ENCODE assay signal across 9 cellular contexts in genomic region chr1:36349241-36349671, GRCh38. TPM values are rescaled to one million over a fixed set of nuclear protein-coding genes. Genes with fewer than 3 reads are reported as not detected.
DNase-seq lines count a peak whose midpoint lies in the region; ATAC-seq and TF ChIP-seq lines count a peak whose summit lies in the region.
"Had no signal": no experiment of that assay in that cellular context is flagged by ENCODE, and none has a peak within 500 bp of the region (broad histone marks: within the 10 kb centered on the region; RNA-seq: fewer than 3 reads in every experiment).

No MANE protein-coding gene starts in this region.

- WGBS in esophagus squamous epithelium, 2 donors: 46 to 74% methylated on average over 4 to 6 of the region's 7 CpGs

- H3K27ac ChIP-seq in esophagus squamous epithelium (peak overlapping the region; percentile 81 to 89 (median 86)), substantia nigra (ENCODE audit: low read depth, low read length, poor library complexity, severe bottlenecking) (no peak overlapping the region)

- peaks cover 36 to 51% (median 37%) of the 10 kb centered on the region in 3 donors for H3K4me1 ChIP-seq in esophagus squamous epithelium

- no peaks in the 10 kb centered on the region for H3K27me3 ChIP-seq in esophagus squamous epithelium

- H3K9me3 Mint-ChIP-seq in progenitor cell of endocrine pancreas (ENCODE audit: low read depth): no peaks in the 10 kb centered on the region

- H3K4me3 ChIP-seq in esophagus squamous epithelium: no peak overlapping the region
- H3K4me3 ChIP-seq: lung had no signal

- H3K27me3 Mint-ChIP-seq in progenitor cell of endocrine pancreas: no peaks in the 10 kb centered on the region

- no peaks in the 10 kb centered on the region for H3K9me3 ChIP-seq in esophagus squamous epithelium

- H3K4me1 Mint-ChIP-seq in progenitor cell of endocrine pancreas (ENCODE audit: low read depth): no peaks in the 10 kb centered on the region

- TF ChIP-seq POLR2A in esophagus squamous epithelium (IDR thresholded peaks at IDR 0.05): no peak

- ATAC-seq in GM19395 (IDR thresholded peaks at IDR 0.05; ENCODE audit: unreplicated experiment) (peak; percentile 74), HG03520 (IDR thresholded peaks at IDR 0.05; ENCODE audit: unreplicated experiment) (peak; percentile 56)

- H3K27ac Mint-ChIP-seq in progenitor cell of endocrine pancreas: no peak overlapping the region

- DNase-seq in AG08396 (ENCODE audit: low spot score): peak; percentile 28
- no peak for DNase-seq in esophagus squamous epithelium (lab: John Stamatoyannopoulos, UW)
- DNase-seq in substantia nigra (lab: John Stamatoyannopoulos, UW): no peak
- DNase-seq in hippocampal formation (lab: John Stamatoyannopoulos, UW): no peak
- no peak for DNase-seq in progenitor cell of endocrine pancreas (ENCODE audit: low spot score, unreplicated experiment)
- no peak for DNase-seq in activated CD4-positive, alpha-beta T cell treated with anti-CD3 and anti-CD28 coated beads for 1 hour

- H3K36me3 Mint-ChIP-seq in progenitor cell of endocrine pancreas (ENCODE audit: insufficient read depth): peaks cover 11% of the 10 kb centered on the region

- no peak for TF ChIP-seq CTCF in esophagus squamous epithelium (IDR thresholded peaks at IDR 0.05)
- no peak for TF ChIP-seq CTCF in progenitor cell of endocrine pancreas (IDR thresholded peaks at IDR 0.05; ENCODE audit: unreplicated experiment)

- no peak overlapping the region for H3K4me3 Mint-ChIP-seq in progenitor cell of endocrine pancreas (ENCODE audit: low read depth)

- intact Hi-C loops in esophagus squamous epithelium (cut with DNase I): no loop called here

- H3K36me3 ChIP-seq in esophagus squamous epithelium: peaks cover 30 to 94% (median 47%) of the 10 kb centered on the region in 3 donors

RNA-seq across cellular contexts. Expression of gene EVA1B, which starts 25.8 kb away (rescaled TPM):
- total RNA-seq in esophagus squamous epithelium (10 to 100 TPM in 3 of 4 donors, 1 to 10 TPM in 1; 7.5 to 22.1 (median 12.8) TPM), progenitor cell of endocrine pancreas (11.8 and 14.1 TPM in 2 replicates)

RNA-seq across cellular contexts. Expression of gene STK40, which starts 36.5 kb away (rescaled TPM):
- 10 to 100 TPM; 34.5 to 59.7 (median 42.3) TPM for total RNA-seq in esophagus squamous epithelium
- total RNA-seq in progenitor cell of endocrine pancreas: 34.6 and 42.0 TPM in 2 replicates

RNA-seq across cellular contexts. Expression of gene SH3D21, which starts 43.1 kb away (rescaled TPM):
- total RNA-seq in esophagus squamous epithelium: 1 to 10 TPM; 2.8 to 9.7 (median 3.7) TPM
- total RNA-seq in progenitor cell of endocrine pancreas: 10.6 and 11.0 TPM in 2 replicates

RNA-seq across cellular contexts. Expression of gene LSM10, which starts 48.5 kb away (rescaled TPM):
- total RNA-seq in esophagus squamous epithelium (10 to 100 TPM in 3 of 4 donors, 1 to 10 TPM in 1; 8.5 to 29.4 (median 16.9) TPM), progenitor cell of endocrine pancreas (28.4 and 32.8 TPM in 2 replicates)
